In the genomic region with DNA sequence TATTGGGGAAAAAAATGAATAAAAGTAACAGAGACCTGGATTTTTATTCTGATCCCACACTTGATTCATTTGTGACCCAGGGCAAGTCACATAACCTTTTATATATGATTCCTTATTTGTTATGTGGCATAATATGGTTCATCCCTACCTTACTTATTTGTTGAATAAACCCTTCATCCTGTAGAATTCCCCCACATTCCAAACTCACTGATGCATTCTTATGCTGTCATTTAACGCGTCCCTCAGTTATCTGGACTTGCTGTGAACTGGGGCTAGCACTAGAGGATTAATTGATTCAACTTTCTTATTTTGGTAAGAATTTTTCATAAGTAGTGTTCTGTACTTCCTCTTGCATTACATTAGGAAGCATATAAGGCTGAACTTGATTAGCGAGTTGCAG, we compare ENCODE assay signal across 16 cellular contexts.
DNase-seq lines count a peak whose midpoint lies in the region; ATAC-seq and TF ChIP-seq lines count a peak whose summit lies in the region.
"Had no signal": no experiment of that assay in that cellular context is flagged by ENCODE, and none has a peak within 500 bp of the region (broad histone marks: within the 10 kb centered on the region; RNA-seq: fewer than 3 reads in every experiment).

No MANE protein-coding gene starts in this region.

- peaks cover 8% of the 10 kb centered on the region for H3K9me3 Mint-ChIP-seq in activated CD4-positive, alpha-beta memory T cell treated with anti-CD3 and anti-CD28 coated beads for 36 hours

- no peak for ATAC-seq in IMR-90 (ENCODE audit: low read depth)
- ATAC-seq: GM12878, HCT116 had no signal

- no peak overlapping the region for H3K9ac ChIP-seq in IMR-90 (ENCODE audit: low read depth, low read length)
- H3K9ac ChIP-seq: BLaER1 had no signal

- no peaks in the 10 kb centered on the region for H4K20me1 ChIP-seq in IMR-90 (ENCODE audit: insufficient read depth, low read length)
- H4K20me1 ChIP-seq: BLaER1 had no signal

- H3K36me3 ChIP-seq in IMR-90 (ENCODE audit: control insufficient read depth, insufficient read depth, low read length) = peaks cover 2% of the 10 kb centered on the region; the same call in 1 of the 2 replicates
- no peaks in the 10 kb centered on the region for H3K36me3 ChIP-seq in brain microvascular endothelial cell (replicated peaks)
- H3K36me3 ChIP-seq in tibial artery = no peaks in the 10 kb centered on the region
- H3K36me3 ChIP-seq: BLaER1 had no signal

- no peak for TF ChIP-seq CTCF in IMR-90 (conservative IDR thresholded peaks at IDR 0.05; ENCODE audit: low read depth, low read length)
- no peak for TF ChIP-seq CTCF in brain microvascular endothelial cell (IDR thresholded peaks at IDR 0.05; ENCODE audit: low read depth, low read length, missing control alignments)
- no peak for TF ChIP-seq CTCF in tibial artery (IDR thresholded peaks at IDR 0.05)

- H2BK20ac ChIP-seq in IMR-90 (ENCODE audit: low read depth, low read length) = no peak overlapping the region

- no peak overlapping the region for H3K14ac ChIP-seq in IMR-90 (replicated peaks; ENCODE audit: low read depth, low read length)

- no CpG with 5 or more reads among the region's 3 CpGs for WGBS in IMR-90 (ENCODE audit: extremely low coverage in 2 of 2, insufficient read length in 1 of 2), 2 experiments

- intact Hi-C loops in IMR-90 (cut with micrococcal nuclease) = no loop called here
- intact Hi-C loops in tibial artery (cut with DNase I; ENCODE audit: low total_unique reads) = no loop called here
- intact Hi-C loops in activated CD4-positive, alpha-beta memory T cell treated with anti-CD3 and anti-CD28 coated beads for 36 hours (cut with micrococcal nuclease) = no loop called here

- H3K36me3 Mint-ChIP-seq in activated CD4-positive, alpha-beta memory T cell treated with anti-CD3 and anti-CD28 coated beads for 36 hours = no peaks in the 10 kb centered on the region
- H3K36me3 Mint-ChIP-seq: CD8-positive, alpha-beta memory T cell had no signal

- TF ChIP-seq RAD21 in IMR-90 (IDR thresholded peaks at IDR 0.05; ENCODE audit: low read length) = no peak

- H3K9me1 ChIP-seq in IMR-90 (ENCODE audit: insufficient read depth, low read length) = no peaks in the 10 kb centered on the region

- DNase-seq in A172 (ENCODE audit: low spot score) (peak; percentile 35), IMR-90 (peak; percentile 28), brain microvascular endothelial cell (peak; percentile 32), iris pigment epithelial cell (ENCODE audit: low read depth) (peak; percentile 51), NCI-H524 treated with DMSO at 0.1 percent for 48 hours (lab: John Stamatoyannopoulos, UW) (no peak), tibial artery (no peak)
- DNase-seq in activated CD4-positive, alpha-beta memory T cell treated with anti-CD3 and anti-CD28 coated beads for 36 hours = no peak
- no peak for DNase-seq in stimulated activated CD8-positive, alpha-beta memory T cell treated with anti-CD3 and anti-CD28 coated beads, Interleukin-4, amount 100 ng/mL, for 48 hours
- DNase-seq: AML-193; Caco-2; CD8-positive, alpha-beta memory T cell; DMS53 had no signal

- no peak overlapping the region for H2BK5ac ChIP-seq in IMR-90 (ENCODE audit: low read depth, low read length, poor library complexity, severe bottlenecking)

- no peak overlapping the region for H3K27ac Mint-ChIP-seq in activated CD4-positive, alpha-beta memory T cell treated with anti-CD3 and anti-CD28 coated beads for 36 hours
- H3K27ac Mint-ChIP-seq: CD8-positive, alpha-beta memory T cell had no signal

- no peaks in the 10 kb centered on the region for H3K27me3 Mint-ChIP-seq in activated CD4-positive, alpha-beta memory T cell treated with anti-CD3 and anti-CD28 coated beads for 36 hours
- H3K27me3 Mint-ChIP-seq: CD8-positive, alpha-beta memory T cell had no signal

- H3K4ac ChIP-seq in IMR-90 (ENCODE audit: low read depth, low read length) = no peak overlapping the region

- no peak overlapping the region for H3K4me2 ChIP-seq in IMR-90 (ENCODE audit: low read depth, low read length)
- H3K4me2 ChIP-seq: BLaER1 had no signal

- no peaks in the 10 kb centered on the region for H3K4me1 Mint-ChIP-seq in activated CD4-positive, alpha-beta memory T cell treated with anti-CD3 and anti-CD28 coated beads for 36 hours (ENCODE audit: low read depth)
- H3K4me1 Mint-ChIP-seq: CD8-positive, alpha-beta memory T cell had no signal

- no peak overlapping the region for H3K23ac ChIP-seq in IMR-90 (ENCODE audit: low read depth, low read length)

- no peak overlapping the region for H4K91ac ChIP-seq in IMR-90 (ENCODE audit: insufficient read depth, low read depth, low read length)

- POLR2A ChIA-PET in IMR-90 (lab: Charles Lee; ENCODE audit: unreplicated experiment) = no interaction called here
- POLR2A ChIA-PET in activated CD4-positive, alpha-beta memory T cell treated with anti-CD3 and anti-CD28 coated beads for 36 hours (lab: Charles Lee) = no interaction called here

- H3K56ac ChIP-seq in IMR-90 (ENCODE audit: extremely low read depth, insufficient read depth, low read length) = no peak overlapping the region

- H3K4me3 Mint-ChIP-seq in activated CD4-positive, alpha-beta memory T cell treated with anti-CD3 and anti-CD28 coated beads for 36 hours = no peak overlapping the region
- H3K4me3 Mint-ChIP-seq: CD8-positive, alpha-beta memory T cell had no signal

- no peak overlapping the region for H2AK5ac ChIP-seq in IMR-90 (ENCODE audit: low read depth, low read length)

- no peak overlapping the region for H2BK120ac ChIP-seq in IMR-90 (ENCODE audit: low read depth, low read length)

- TF ChIP-seq POLR2A in IMR-90 (IDR thresholded peaks at IDR 0.05; ENCODE audit: low read depth, low read length) = no peak

- H2BK15ac ChIP-seq in IMR-90 (ENCODE audit: low read depth, low read length) = no peak overlapping the region

- no peak overlapping the region for H3K4me3 ChIP-seq in IMR-90 (ENCODE audit: insufficient read depth, low read depth, low read length)
- H3K4me3 ChIP-seq in brain microvascular endothelial cell (ENCODE audit: low read depth, low read length) = no peak overlapping the region
- H3K4me3 ChIP-seq in tibial artery = no peak overlapping the region
- H3K4me3 ChIP-seq: BLaER1, GM12878 had no signal

- H3K27ac ChIP-seq in IMR-90 (ENCODE audit: insufficient read depth, low read length) (no peak overlapping the region), brain microvascular endothelial cell (no peak overlapping the region), tibial artery (no peak overlapping the region)
- H3K27ac ChIP-seq: 22Rv1, BLaER1 had no signal

- dilution Hi-C loops in IMR-90 (cut with HindIII; ENCODE audit: low sequenced_read_pairs, unreplicated experiment) = no loop called here

- no peak overlapping the region for H2AK9ac ChIP-seq in IMR-90 (replicated peaks; ENCODE audit: low read depth, low read length, poor library complexity)

- H4K8ac ChIP-seq in IMR-90 (ENCODE audit: low read depth in 2 of 2, low read length in 2 of 2) = no peak overlapping the region

- 0 out of 2 replicates have a peak, but pooled peaks cover 2% of the 10 kb centered on the region for H3K9me3 ChIP-seq in IMR-90 (ENCODE audit: control insufficient read depth, insufficient read depth, low read length)
- peaks cover 0 to 7% (median 0%) of the 10 kb centered on the region in 3 donors for H3K9me3 ChIP-seq in tibial artery

- H3K4me1 ChIP-seq in IMR-90 (ENCODE audit: control insufficient read depth, insufficient read depth, low read length) (no peaks in the 10 kb centered on the region), tibial artery (peaks cover 0 to 7% (median under 1%) of the 10 kb centered on the region in 4 donors)
- H3K4me1 ChIP-seq: BLaER1, Caco-2 had no signal

- BruUV-seq in IMR-90 (replicated peaks; lab: Mats Ljungman, UMichigan) = no TSS peak

- H3K79me1 ChIP-seq in IMR-90 (ENCODE audit: low read depth in 1 of 2, low read length in 2 of 2) = no peaks in the 10 kb centered on the region

- H4K5ac ChIP-seq in IMR-90 (ENCODE audit: low read depth, low read length) = no peak overlapping the region

- CTCF ChIA-PET in IMR-90 (lab: Yijun Ruan, JAX) = no interaction called here
- CTCF ChIA-PET in activated CD4-positive, alpha-beta memory T cell treated with anti-CD3 and anti-CD28 coated beads for 36 hours (lab: Charles Lee) = no interaction called here

- no peak overlapping the region for H3K18ac ChIP-seq in IMR-90 (ENCODE audit: low read depth, low read length)

- no peak overlapping the region for H2AFZ ChIP-seq in IMR-90 (replicated peaks; ENCODE audit: low read length, poor library complexity)

- no peaks in the 10 kb centered on the region for H3K27me3 ChIP-seq in IMR-90 (ENCODE audit: control insufficient read depth, insufficient read depth, low read length)
- no peaks in the 10 kb centered on the region for H3K27me3 ChIP-seq in brain microvascular endothelial cell (replicated peaks)
- H3K27me3 ChIP-seq in tibial artery = no peaks in the 10 kb centered on the region
- H3K27me3 ChIP-seq: BLaER1 had no signal

- in situ Hi-C loops in IMR-90 (cut with MboI; ENCODE audit: low sequenced_read_pairs) = no loop called here
- in situ Hi-C loops in brain microvascular endothelial cell (cut with HindIII; ENCODE audit: low pct_ligation_motif_present, low sequenced_read_pairs) = no loop called here

TF ChIP-seq in IMR-90, 13 proteins besides CTCF, POLR2A, EP300 and RAD21:
- TF ChIP-seq CHD1 (IDR thresholded peaks at IDR 0.05; ENCODE audit: low read depth, low read length) (no peak), SMC3 (IDR thresholded peaks at IDR 0.05; ENCODE audit: low read depth, low read length) (no peak), CEBPB (IDR thresholded peaks at IDR 0.05; ENCODE audit: low read depth, low read length) (no peak), MAFK (IDR thresholded peaks at IDR 0.05; ENCODE audit: low read depth, low read length) (no peak), RFX5 (IDR thresholded peaks at IDR 0.05; ENCODE audit: low read depth, low read length) (no peak)
- TF ChIP-seq, protein P1, sequence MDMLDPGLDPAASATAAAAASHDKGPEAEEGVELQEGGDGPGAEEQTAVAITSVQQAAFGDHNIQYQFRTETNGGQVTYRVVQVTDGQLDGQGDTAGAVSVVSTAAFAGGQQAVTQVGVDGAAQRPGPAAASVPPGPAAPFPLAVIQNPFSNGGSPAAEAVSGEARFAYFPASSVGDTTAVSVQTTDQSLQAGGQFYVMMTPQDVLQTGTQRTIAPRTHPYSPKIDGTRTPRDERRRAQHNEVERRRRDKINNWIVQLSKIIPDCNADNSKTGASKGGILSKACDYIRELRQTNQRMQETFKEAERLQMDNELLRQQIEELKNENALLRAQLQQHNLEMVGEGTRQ (IDR thresholded peaks at IDR 0.05; ENCODE audit: low read depth, low read length) = no peak
TF ChIP-seq in IMR-90: peak in this region for 0.

Comparison
In these comparisons a context has a peak if more than half of its experiments do, and no peak if none do; other contexts are left out.
1. DNase-seq: peak in A172 (single experiment), IMR-90 (single experiment), brain microvascular endothelial cell (single experiment) and iris pigment epithelial cell (single experiment); none in NCI-H524 treated with DMSO at 0.1 percent for 48 hours (single experiment), tibial artery (0 of 2), activated CD4-positive, alpha-beta memory T cell treated with anti-CD3 and anti-CD28 coated beads for 36 hours (single experiment) and stimulated activated CD8-positive, alpha-beta memory T cell treated with anti-CD3 and anti-CD28 coated beads, Interleukin-4, amount 100 ng/mL, for 48 hours (single experiment).